Comparison of ENCODE assay signal across 17 cellular contexts in genomic region chr1:982765-983436, GRCh38. TPM values are rescaled to one million over a fixed set of nuclear protein-coding genes. Genes with fewer than 3 reads are reported as not detected.
A peak's percentile ranks its signal among the peaks of the same experiment; 100 is the strongest.
DNase-seq lines count a peak whose midpoint lies in the region; ATAC-seq and TF ChIP-seq lines count a peak whose summit lies in the region.
"Had no signal": no experiment of that assay in that cellular context is flagged by ENCODE, and none has a peak within 500 bp of the region (broad histone marks: within the 10 kb centered on the region; RNA-seq: fewer than 3 reads in every experiment).

No MANE protein-coding gene starts in this region.

- peaks cover 49% of the 10 kb centered on the region for H3K4me1 ChIP-seq in left ventricle myocardium inferior
- H3K4me1 ChIP-seq in osteoblast (ENCODE audit: insufficient read depth, low read length), result no peaks in the 10 kb centered on the region
- no peaks in the 10 kb centered on the region for H3K4me1 ChIP-seq in GM23248 (ENCODE audit: insufficient read depth)

- ATAC-seq in GM18873 (IDR thresholded peaks at IDR 0.05; ENCODE audit: low FRiP score, unreplicated experiment), result no peak

- H3K4me3 ChIP-seq in left ventricle myocardium inferior, result peak overlapping the region; percentile 74
- no peak overlapping the region for H3K4me3 ChIP-seq in osteoblast (ENCODE audit: insufficient read depth, low read length)
- H3K4me3 ChIP-seq in GM23248, result no peak overlapping the region
- H3K4me3 ChIP-seq: PC-9 had no signal

- in situ Hi-C loops in GM23248 (cut with MboI), result no loop called here

- H3K9me3 ChIP-seq in left ventricle myocardium inferior (replicated peaks) (no peaks in the 10 kb centered on the region), osteoblast (ENCODE audit: low read depth, low read length) (no peaks in the 10 kb centered on the region), GM23248 (ENCODE audit: low read depth) (no peaks in the 10 kb centered on the region)

- H3K27ac ChIP-seq in left ventricle myocardium inferior (replicated peaks), result peak overlapping the region; percentile 97
- no peak overlapping the region for H3K27ac ChIP-seq in osteoblast (ENCODE audit: low read depth, low read length)
- no peak overlapping the region for H3K27ac ChIP-seq in GM23248
- H3K27ac ChIP-seq: PC-9 had no signal

- H2AFZ ChIP-seq in osteoblast (ENCODE audit: low read length) (no peak overlapping the region), GM23248 (no peak overlapping the region)
- H2AFZ ChIP-seq: PC-9 had no signal

- WGBS in GM23248 (ENCODE audit: low coverage in 1 of 2, low lambda C conversion rate in 2 of 2, missing lambda C conversion rate in 2 of 2), 2 experiments, result 66 to 69% methylated on average over 32 to 35 of the region's 43 CpGs

- H3K9ac ChIP-seq in GM23248, result no peak overlapping the region

- H3K79me2 ChIP-seq in osteoblast (ENCODE audit: insufficient read depth, low read length) (no peaks in the 10 kb centered on the region), GM23248 (ENCODE audit: insufficient read depth) (no peaks in the 10 kb centered on the region)

- H3K9me2 ChIP-seq in GM23248 (ENCODE audit: insufficient read depth), result no peaks in the 10 kb centered on the region

- peaks cover 26% of the 10 kb centered on the region for H3K27me3 ChIP-seq in left ventricle myocardium inferior (ENCODE audit: low read depth)
- peaks cover 3% of the 10 kb centered on the region for H3K27me3 ChIP-seq in osteoblast (ENCODE audit: insufficient read depth, low read length)
- H3K27me3 ChIP-seq in GM23248 (replicated peaks; ENCODE audit: insufficient read depth), result peaks cover 14% of the 10 kb centered on the region

- TF ChIP-seq CTCF in left ventricle myocardium inferior (IDR thresholded peaks at IDR 0.05; ENCODE audit: borderline replicate concordance) (no peak), osteoblast (IDR thresholded peaks at IDR 0.05; ENCODE audit: extremely low read depth, low read depth, low read length) (no peak)

- no peaks in the 10 kb centered on the region for H3F3A ChIP-seq in GM23248 (ENCODE audit: insufficient read depth)

- DNase-seq in COLO668 (lab: John Stamatoyannopoulos, UW; ENCODE audit: unreplicated experiment) (peak; percentile 38), NCI-H69 (lab: John Stamatoyannopoulos, UW) (peak; percentile 37), left ventricle myocardium inferior (peak; percentile 19), osteoblast (ENCODE audit: insufficient read length, low spot score, missing footprints) (peak; percentile 86), GM23248 (no peak), activated gamma-delta T cell treated with Interleukin-2 at 50 U/mL for 16 hours (no peak)
- DNase-seq: CD8-positive, alpha-beta T cell; HCEC 1CT; NCI-H1436 treated with DMSO at 0.1 percent for 48 hours; NCI-H2081 treated with DMSO at 0.1 percent for 48 hours; NCI-H226; NCI-H526 treated with DMSO at 0.1 percent for 48 hours; SHP77 had no signal

- no peak overlapping the region for H3K4me2 ChIP-seq in osteoblast (ENCODE audit: insufficient read depth, low read length)
- H3K4me2 ChIP-seq in GM23248 (ENCODE audit: unreplicated experiment), result no peak overlapping the region
- H3K4me2 ChIP-seq: PC-9 had no signal

- H3K36me3 ChIP-seq in left ventricle myocardium inferior (peaks cover 17% of the 10 kb centered on the region), osteoblast (ENCODE audit: insufficient read depth, low read length) (no peaks in the 10 kb centered on the region), GM23248 (ENCODE audit: low read depth) (no peaks in the 10 kb centered on the region)

- no peaks in the 10 kb centered on the region for H4K20me1 ChIP-seq in osteoblast (ENCODE audit: insufficient read depth, low read length)
- no peaks in the 10 kb centered on the region for H4K20me1 ChIP-seq in GM23248 (ENCODE audit: insufficient read depth)

- intact Hi-C loops in left ventricle myocardium inferior (cut with micrococcal nuclease), result loop anchor here (10.0 kb wide), 1 partner anchor 82 kb away; no protein-coding TSS in a partner anchor

RNA-seq across cellular contexts. Expression of gene PERM1, which starts 1.0 kb away (rescaled TPM):
- total RNA-seq in left ventricle myocardium inferior (160 TPM), osteoblast (not detected in 2 replicates)
- total RNA-seq in GM23248 (2014; rRNA removed; shearing (Covaris generic)), result not detected in 2 replicates
- 0.45 and 0.61 TPM in 2 replicates for polyA plus RNA-seq in GM23248 (2016; fragmentation: Nextera tagmentation; extraction: Ambion mirVana)
- polyA plus RNA-seq: AG04450, BJ had no signal

RNA-seq across cellular contexts. Expression of gene PLEKHN1, which starts 16.6 kb away (rescaled TPM):
- total RNA-seq in left ventricle myocardium inferior, result not detected
- 0.36 and 0.88 TPM in 2 replicates for total RNA-seq in osteoblast
- total RNA-seq in GM23248 (2014; rRNA removed; shearing (Covaris generic)), result 1.4 and 2.1 TPM in 2 replicates
- polyA plus RNA-seq in GM23248 (2016; fragmentation: Nextera tagmentation; extraction: Ambion mirVana), result 1.7 and 2.5 TPM in 2 replicates

RNA-seq across cellular contexts. Expression of gene HES4, which starts 17.0 kb away (rescaled TPM):
- 34.0 TPM for total RNA-seq in left ventricle myocardium inferior
- total RNA-seq in osteoblast, result 0.29 and 0.72 TPM in 2 replicates
- total RNA-seq in GM23248 (2014; rRNA removed; shearing (Covaris generic)), result 3.1 and 7.6 TPM in 2 replicates
- 3.7 and 4.1 TPM in 2 replicates for polyA plus RNA-seq in GM23248 (2016; fragmentation: Nextera tagmentation; extraction: Ambion mirVana)

RNA-seq across cellular contexts. Expression of gene KLHL17, which starts 22.5 kb away (rescaled TPM):
- total RNA-seq in left ventricle myocardium inferior (6.4 TPM), osteoblast (5.4 and 6.2 TPM in 2 replicates)
- total RNA-seq in GM23248 (2014; rRNA removed; shearing (Covaris generic)), result 19.2 and 23.3 TPM in 2 replicates
- 4.7 and 5.5 TPM in 2 replicates for polyA plus RNA-seq in GM23248 (2016; fragmentation: Nextera tagmentation; extraction: Ambion mirVana)

RNA-seq across cellular contexts. Expression of gene NOC2L, which starts 23.8 kb away (rescaled TPM):
- total RNA-seq in left ventricle myocardium inferior, result 40.8 TPM
- 47.7 and 47.8 TPM in 2 replicates for total RNA-seq in osteoblast
- 66.4 and 67.3 TPM in 2 replicates for total RNA-seq in GM23248 (2014; rRNA removed; shearing (Covaris generic))
- polyA plus RNA-seq in GM23248 (2016; fragmentation: Nextera tagmentation; extraction: Ambion mirVana), result 64.0 and 65.0 TPM in 2 replicates

Comparison
In these comparisons a context has a peak if more than half of its experiments do, and no peak if none do; other contexts are left out.
1. DNase-seq: peak in COLO668 (single experiment), NCI-H69 (single experiment), left ventricle myocardium inferior (single experiment) and osteoblast (single experiment); none in GM23248 (single experiment) and activated gamma-delta T cell treated with Interleukin-2 at 50 U/mL for 16 hours (single experiment).
2. RNA of gene PERM1, which starts 1.0 kb away (total RNA-seq): 160 TPM in left ventricle myocardium inferior (single experiment); not detected in osteoblast and not detected in GM23248; every median in the first group is over 100 times any median in the second.